In genomic region chr19:52527134-52527953, GRCh38 we compare ENCODE assay signal across 1 cellular context.
TF ChIP-seq lines count a peak whose summit lies in the region.

ZNF808 (plus strand) TSS chr19:52527668; CDS start chr19:52543285, 15,617 bp downstream.

TF ChIP-seq in K562, 482 proteins besides CTCF, POLR2A, EP300 and RAD21 (continued from another document and continues in another):
- TF ChIP-seq ZNF407 (IDR thresholded peaks at IDR 0.05; ENCODE audit: low read depth) (no peak), ZNF146 (CRISPR knock-in tag; IDR thresholded peaks at IDR 0.05; ENCODE audit: unreplicated experiment) (no peak), POLR2AphosphoS2 (IDR thresholded peaks at IDR 0.05; ENCODE audit: low read length) (peak; percentile 56; the same call in 1 of the 2 replicates), ZNF511 (CRISPR knock-in tag; IDR thresholded peaks at IDR 0.05) (0 out of 2 replicates have a peak, but pooled peaks have one; percentile 63), SP1 (CRISPR knock-in tag; IDR thresholded peaks at IDR 0.05) (peak; percentile 81), ATF1 (CRISPR knock-in tag; IDR thresholded peaks at IDR 0.05) (no peak), ATF1 (tag; IDR thresholded peaks at IDR 0.05) (peak; percentile 40; the same call in 1 of the 2 replicates), SRSF9 (IDR thresholded peaks at IDR 0.05; ENCODE audit: borderline replicate concordance, low read depth, low read length) (no peak), BCL6 (CRISPR knock-in tag; IDR thresholded peaks at IDR 0.05) (no peak), OTX1 (CRISPR knock-in tag; IDR thresholded peaks at IDR 0.05) (no peak), FOXO4 (CRISPR knock-in tag; IDR thresholded peaks at IDR 0.05) (no peak), ZNF77 (CRISPR knock-in tag; IDR thresholded peaks at IDR 0.05) (no peak), ZMIZ1 (IDR thresholded peaks at IDR 0.05; ENCODE audit: low read depth in 2 of 2, low read length in 2 of 2) (no peak), HIVEP1 (CRISPR knock-in tag; IDR thresholded peaks at IDR 0.05) (no peak), FOSL1 (tag; conservative IDR thresholded peaks at IDR 0.05) (0 out of 2 replicates have a peak, but pooled peaks have one; percentile 23), MIER1 (IDR thresholded peaks at IDR 0.05; ENCODE audit: low read depth) (no peak), ZC3H8 (IDR thresholded peaks at IDR 0.05) (no peak), ZNF165 (CRISPR knock-in tag; IDR thresholded peaks at IDR 0.05; ENCODE audit: borderline replicate concordance) (no peak), THAP7 (CRISPR knock-in tag; IDR thresholded peaks at IDR 0.05) (no peak), NCOA4 (IDR thresholded peaks at IDR 0.05; ENCODE audit: partially characterized antibody) (no peak), ZNF140 (CRISPR knock-in tag; IDR thresholded peaks at IDR 0.05) (no peak), REST (CRISPR knock-in tag; IDR thresholded peaks at IDR 0.05; ENCODE audit: low read depth) (no peak), RBM39 (optimal IDR thresholded peaks at IDR 0.05; ENCODE audit: low read depth, low read length) (no peak), ZFX (CRISPR knock-in tag; IDR thresholded peaks at IDR 0.05) (peak; percentile 68), FOXK1 (CRISPR knock-in tag; IDR thresholded peaks at IDR 0.05; ENCODE audit: borderline replicate concordance) (no peak), NCOA2 (IDR thresholded peaks at IDR 0.05; ENCODE audit: partially characterized antibody in 2 of 2) (no peak), CXXC5 (CRISPR knock-in tag; IDR thresholded peaks at IDR 0.05) (peak; percentile 61), NCOA1 (IDR thresholded peaks at IDR 0.05; ENCODE audit: low read depth) (no peak), ZNF780A (CRISPR knock-in tag; IDR thresholded peaks at IDR 0.05) (no peak), NFATC3 (IDR thresholded peaks at IDR 0.05) (no peak), NFE2L1 (tag; IDR thresholded peaks at IDR 0.05; ENCODE audit: borderline replicate concordance, low read depth) (no peak), MAFF (IDR thresholded peaks at IDR 0.05; ENCODE audit: low read length) (no peak), ZNF23 (CRISPR knock-in tag; IDR thresholded peaks at IDR 0.05) (no peak), MAX (CRISPR knock-in tag; IDR thresholded peaks at IDR 0.05) (peak; percentile 16; the same call in 1 of the 2 replicates), FOS (IDR thresholded peaks at IDR 0.05; ENCODE audit: extremely low read depth, insufficient read length) (no peak), ZNF57 (CRISPR knock-in tag; IDR thresholded peaks at IDR 0.05) (no peak), PHB (CRISPR knock-in tag; IDR thresholded peaks at IDR 0.05) (no peak), SNAPC5 (CRISPR knock-in tag; IDR thresholded peaks at IDR 0.05) (no peak), YY1 (IDR thresholded peaks at IDR 0.05; ENCODE audit: borderline replicate concordance in 1 of 3, control insufficient read depth in 1 of 3, extremely low read depth in 1 of 3, insufficient read depth in 3 of 3, insufficient read length in 1 of 3, insufficient replicate concordance in 2 of 3, low read depth in 1 of 3, low read length in 2 of 3) (peak in 2 of 3 experiments; percentile 25 to 71), ZNF76 (CRISPR knock-in tag; IDR thresholded peaks at IDR 0.05; ENCODE audit: borderline replicate concordance) (no peak), ZNF766 (CRISPR knock-in tag; conservative IDR thresholded peaks at IDR 0.05) (no peak), E4F1 (CRISPR knock-in tag; IDR thresholded peaks at IDR 0.05; ENCODE audit: borderline replicate concordance) (no peak), ZNF12 (CRISPR knock-in tag; IDR thresholded peaks at IDR 0.05) (peak; percentile 82; the same call in 1 of the 2 replicates), MAZ (CRISPR knock-in tag; conservative IDR thresholded peaks at IDR 0.05 in 1 of 2, IDR thresholded peaks at IDR 0.05 in 1 of 2) (peak in 1 of 2 experiments; percentile 67; a peak in 3 of 4 replicates), ZNF282 (CRISPR knock-in tag; IDR thresholded peaks at IDR 0.05) (no peak)
